In genomic region chr6:107607109-107607508, GRCh38 we compare ENCODE assay signal across 27 cellular contexts.
DNase-seq lines count a peak whose midpoint lies in the region; ATAC-seq and TF ChIP-seq lines count a peak whose summit lies in the region.
"Had no signal": no experiment of that assay in that cellular context is flagged by ENCODE, and none has a peak within 500 bp of the region (broad histone marks: within the 10 kb centered on the region; RNA-seq: fewer than 3 reads in every experiment).

No MANE protein-coding gene starts in this region.

- BruUV-seq in OCI-LY7 (replicated peaks; lab: Mats Ljungman, UMichigan) = no TSS peak

- H3K9me2 ChIP-seq in OCI-LY7 (ENCODE audit: insufficient read depth, low read length) = no peaks in the 10 kb centered on the region

- DNase-seq in DMS153 (lab: John Stamatoyannopoulos, UW) = peak; percentile 65
- DNase-seq in DMS153 treated with DMSO at 0.1 percent for 48 hours (lab: John Stamatoyannopoulos, UW; ENCODE audit: unreplicated experiment) = no peak
- no peak for DNase-seq in OCI-LY7 (ENCODE audit: low spot score)
- peak; percentile 38 to 65 for DNase-seq in heart right ventricle
- DNase-seq in sciatic nerve (ENCODE audit: low spot score) = no peak
- DNase-seq in coronary artery (ENCODE audit: low spot score) = no peak
- DNase-seq in activated naive CD4-positive, alpha-beta T cell treated with anti-CD3 and anti-CD28 coated beads, Interleukin-2, amount 50 U/mL, for 72 hours (ENCODE audit: low spot score in 2 of 2) = no peak
- no peak for DNase-seq in hypothalamus (lab: John Stamatoyannopoulos, UW)
- DNase-seq: activated CD4-positive, alpha-beta T cell treated with anti-CD3 and anti-CD28 coated beads, Interleukin-2, amount 50 U/mL, for 48 hours; activated naive CD4-positive, alpha-beta T cell treated with anti-CD3 and anti-CD28 coated beads for 36 hours; aorta; hippocampal formation; islet precursor cell; MV-4-11; naive thymus-derived CD8-positive, alpha-beta T cell; NCI-H2029 treated with DMSO at 0.1 percent for 48 hours; NCI-H524; stimulated activated CD4-positive, alpha-beta T cell treated with anti-CD3 and anti-CD28 coated beads, Interleukin-4, amount 100 ng/mL, for 1 hour; T-helper 2 cell; upper lobe of right lung had no signal

- H3K36me3 ChIP-seq in OCI-LY7 (ENCODE audit: insufficient read depth, low read length) (peaks cover 15% of the 10 kb centered on the region), heart right ventricle (no peaks in the 10 kb centered on the region)
- H3K36me3 ChIP-seq: BLaER1 treated with 17β-estradiol and CSF1 and Interleukin-3, amounts not matched to agents 10 nM and 100 nM; SJSA1; upper lobe of right lung had no signal

- WGBS in heart right ventricle, 2 donors = 40% methylated on average over 4 of the region's 4 CpGs

- CTCF ChIA-PET in OCI-LY7 (lab: Charles Lee; ENCODE audit: unreplicated experiment) = interaction anchor here (0.5 kb wide), 1 partner anchor 68 kb away, joined by 4 read pairs; no protein-coding TSS in a partner anchor

- no peaks in the 10 kb centered on the region for H3K79me2 ChIP-seq in OCI-LY7 (ENCODE audit: insufficient read depth, low read depth, low read length)

- H3K9me3 ChIP-seq in OCI-LY7 (ENCODE audit: low read length) (no peaks in the 10 kb centered on the region), heart right ventricle (no peaks in the 10 kb centered on the region)
- H3K9me3 ChIP-seq: BLaER1 treated with 17β-estradiol and CSF1 and Interleukin-3, amounts not matched to agents 10 nM and 100 nM; SJSA1; upper lobe of right lung had no signal

- H4K20me1 ChIP-seq in OCI-LY7 (ENCODE audit: insufficient read depth, low read length) = no peaks in the 10 kb centered on the region
- H4K20me1 ChIP-seq: BLaER1 treated with 17β-estradiol and CSF1 and Interleukin-3, amounts not matched to agents 10 nM and 100 nM had no signal

- TF ChIP-seq CTCF in OCI-LY7 (conservative IDR thresholded peaks at IDR 0.05; ENCODE audit: low read length) (0 out of 2 replicates have a peak, but pooled peaks have one; percentile 13), heart right ventricle (IDR thresholded peaks at IDR 0.05) (peak in 4 of 9 donors; percentile 17 to 42 (median 34)), coronary artery (IDR thresholded peaks at IDR 0.05) (no peak)

- no peaks in the 10 kb centered on the region for H3K9me3 Mint-ChIP-seq in activated naive CD4-positive, alpha-beta T cell treated with anti-CD3 and anti-CD28 coated beads, Interleukin-2, amount 50 U/mL, for 72 hours
- H3K9me3 Mint-ChIP-seq: activated naive CD4-positive, alpha-beta T cell treated with anti-CD3 and anti-CD28 coated beads for 36 hours; naive thymus-derived CD8-positive, alpha-beta T cell; WTC11 had no signal

- no peak overlapping the region for H3K4me2 ChIP-seq in OCI-LY7 (ENCODE audit: low read length)
- H3K4me2 ChIP-seq: BLaER1 treated with 17β-estradiol and CSF1 and Interleukin-3, amounts not matched to agents 10 nM and 100 nM; KMS-11; smooth muscle cell had no signal

- no peak overlapping the region for H3K27ac Mint-ChIP-seq in activated naive CD4-positive, alpha-beta T cell treated with anti-CD3 and anti-CD28 coated beads, Interleukin-2, amount 50 U/mL, for 72 hours
- H3K27ac Mint-ChIP-seq: activated naive CD4-positive, alpha-beta T cell treated with anti-CD3 and anti-CD28 coated beads for 36 hours; naive thymus-derived CD8-positive, alpha-beta T cell; WTC11 had no signal

- H3K27ac ChIP-seq in OCI-LY7 (ENCODE audit: low read depth, low read length, poor library complexity, severe bottlenecking) (no peak overlapping the region), heart right ventricle (peak overlapping the region in 6 of 10 donors; percentile 18 to 45 (median 34)), coronary artery (no peak overlapping the region)
- H3K27ac ChIP-seq: 22Rv1; BLaER1 treated with 17β-estradiol and CSF1 and Interleukin-3, amounts not matched to agents 10 nM and 100 nM; KMS-11; parathyroid adenoma; SJSA1; upper lobe of right lung had no signal

- no peak overlapping the region for H2AFZ ChIP-seq in OCI-LY7 (ENCODE audit: low read length)
- H2AFZ ChIP-seq: parathyroid adenoma had no signal

- POLR2A ChIA-PET in OCI-LY7 (lab: Charles Lee) = interaction anchor here (0.8 to 1.0 kb wide), 2 partner anchors 11 to 34 kb away, joined by 5 to 6 read pairs; no protein-coding TSS in a partner anchor

- intact Hi-C loops in OCI-LY7 (cut with micrococcal nuclease; ENCODE audit: unreplicated experiment) (no loop called here), heart right ventricle (cut with DNase I) (loop anchor here in 2 of 10 donors (5.0 to 10.0 kb wide), 2 partner anchors 35 to 112 kb away; partner anchors contain the start of gene SOBP (in 1 of the 2)), sciatic nerve (cut with DNase I) (no loop called here)

- H3K36me3 Mint-ChIP-seq in activated naive CD4-positive, alpha-beta T cell treated with anti-CD3 and anti-CD28 coated beads, Interleukin-2, amount 50 U/mL, for 72 hours = no peaks in the 10 kb centered on the region
- H3K36me3 Mint-ChIP-seq: naive thymus-derived CD8-positive, alpha-beta T cell; WTC11 had no signal

- peaks cover 16% of the 10 kb centered on the region for H3K4me1 ChIP-seq in OCI-LY7 (ENCODE audit: insufficient read depth, low read length, poor library complexity, severe bottlenecking)
- H3K4me1 ChIP-seq in heart right ventricle = peaks cover 10 to 79% (median 51%) of the 10 kb centered on the region in 9 donors
- H3K4me1 ChIP-seq: BLaER1 treated with 17β-estradiol and CSF1 and Interleukin-3, amounts not matched to agents 10 nM and 100 nM had no signal

- H3K4me3 ChIP-seq in OCI-LY7 (ENCODE audit: low read depth, low read length, poor library complexity, severe bottlenecking) (no peak overlapping the region), heart right ventricle (no peak overlapping the region), coronary artery (no peak overlapping the region)
- H3K4me3 ChIP-seq: BLaER1 treated with 17β-estradiol and CSF1 and Interleukin-3, amounts not matched to agents 10 nM and 100 nM; SJSA1; smooth muscle cell; upper lobe of right lung had no signal

- ATAC-seq in heart right ventricle = peak in 7 of 8 donors; percentile 46 to 80 (median 65)
- peak; percentile 47 for ATAC-seq in sciatic nerve
- ATAC-seq in activated naive CD4-positive, alpha-beta T cell treated with anti-CD3 and anti-CD28 coated beads, Interleukin-2, amount 50 U/mL, for 72 hours = no peak
- ATAC-seq: naive thymus-derived CD8-positive, alpha-beta T cell; upper lobe of right lung had no signal

- H3K27me3 ChIP-seq in heart right ventricle = no peaks in the 10 kb centered on the region
- H3K27me3 ChIP-seq: BLaER1 treated with 17β-estradiol and CSF1 and Interleukin-3, amounts not matched to agents 10 nM and 100 nM; SJSA1; upper lobe of right lung had no signal

Comparison
In these comparisons a context has a peak if more than half of its experiments do, and no peak if none do; other contexts are left out.
1. DNase-seq: peak in DMS153 (single experiment) and heart right ventricle (2 of 2); none in DMS153 treated with DMSO at 0.1 percent for 48 hours (single experiment), OCI-LY7 (single experiment), sciatic nerve (single experiment), coronary artery (single experiment), activated naive CD4-positive, alpha-beta T cell treated with anti-CD3 and anti-CD28 coated beads, Interleukin-2, amount 50 U/mL, for 72 hours (0 of 2) and hypothalamus (0 of 51).
2. H3K27ac ChIP-seq: peak in heart right ventricle (6 of 10); none in OCI-LY7 (single experiment) and coronary artery (0 of 2).
3. ATAC-seq: peak in heart right ventricle (7 of 8) and sciatic nerve (single experiment); none in activated naive CD4-positive, alpha-beta T cell treated with anti-CD3 and anti-CD28 coated beads, Interleukin-2, amount 50 U/mL, for 72 hours (0 of 2).